Comparison of ENCODE assay signal across 8 cellular contexts in the genomic region with DNA sequence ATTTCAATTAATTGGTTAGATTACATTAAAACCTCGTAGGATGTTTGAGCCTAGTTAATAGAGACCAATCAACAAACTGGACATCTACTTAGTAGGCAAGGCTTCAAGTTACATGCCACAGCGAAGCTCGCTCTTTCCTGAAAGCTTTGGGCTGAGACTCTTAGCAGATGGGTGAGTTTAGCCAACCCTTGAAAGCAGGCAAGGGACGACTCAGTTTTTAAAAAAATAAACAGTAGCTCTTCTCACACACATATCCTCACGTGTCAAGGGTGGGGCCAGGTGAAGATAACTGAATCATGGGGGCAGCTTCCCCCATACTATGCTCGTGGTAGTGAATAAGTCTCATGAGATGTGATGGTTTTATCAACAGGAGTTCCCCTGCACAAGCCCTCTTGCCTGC. TPM values are rescaled to one million over a fixed set of nuclear protein-coding genes. Genes with fewer than 3 reads are reported as not detected.
DNase-seq lines count a peak whose midpoint lies in the region; ATAC-seq and TF ChIP-seq lines count a peak whose summit lies in the region.

No MANE protein-coding gene starts in this region.

- no peak for TF ChIP-seq EP300 in sigmoid colon (IDR thresholded peaks at IDR 0.05)

- DNase-seq in RKO (ENCODE audit: low spot score) (peak; percentile 51), epithelial cell of proximal tubule (ENCODE audit: low read depth) (no peak), sigmoid colon (no peak), GM20000 (ENCODE audit: low spot score) (no peak), cerebellar nuclear complex (lab: John Stamatoyannopoulos, UW) (no peak)
- DNase-seq in effector CD4-positive, alpha-beta T cell, result no peak

- H3K4me1 ChIP-seq in sigmoid colon, result peaks cover 0 to 21% (median 16%) of the 10 kb centered on the region in 4 donors

- ATAC-seq in GM19023 (IDR thresholded peaks at IDR 0.05; ENCODE audit: unreplicated experiment), result peak; percentile 2
- no peak for ATAC-seq in GM18909 (IDR thresholded peaks at IDR 0.05; ENCODE audit: poor library complexity, unreplicated experiment)

- intact Hi-C loops in sigmoid colon (cut with DNase I), result no loop called here

- no peaks in the 10 kb centered on the region for H3K36me3 ChIP-seq in sigmoid colon

- no peak for TF ChIP-seq POLR2A in sigmoid colon (IDR thresholded peaks at IDR 0.05)

- H3K4me3 ChIP-seq in epithelial cell of proximal tubule (ENCODE audit: low read depth, low read length), result peak overlapping the region; percentile 86
- peak overlapping the region in 3 of 4 donors; percentile 55 to 72 (median 71) for H3K4me3 ChIP-seq in sigmoid colon

- H3K27ac ChIP-seq in sigmoid colon, result no peak overlapping the region

- no peaks in the 10 kb centered on the region for H3K9me3 ChIP-seq in sigmoid colon

- TF ChIP-seq CTCF in epithelial cell of proximal tubule (conservative IDR thresholded peaks at IDR 0.05; ENCODE audit: low read depth, low read length), result no peak
- no peak for TF ChIP-seq CTCF in sigmoid colon (IDR thresholded peaks at IDR 0.05)
- TF ChIP-seq CTCF in GM20000 (IDR thresholded peaks at IDR 0.05; ENCODE audit: extremely low read depth, missing control alignments), result no peak

- no peaks in the 10 kb centered on the region for H3K27me3 ChIP-seq in sigmoid colon

- WGBS in sigmoid colon, 2 donors, result 34 to 40% methylated on average over 6 of the region's 6 CpGs

RNA-seq across cellular contexts. Expression of a gene that starts 0.8 kb away (rescaled TPM):
- total RNA-seq in epithelial cell of proximal tubule (11.8 and 18.6 TPM in 2 replicates), sigmoid colon (1 to 10 TPM in 1 of 4 donors, under 1 TPM in 1, not detected in 2; 0.36 to 1.6 TPM)
- 1 to 10 TPM in 2 of 3 donors, under 1 TPM in 1; 0.60 to 6.1 (median 1.6) TPM for polyA plus RNA-seq in sigmoid colon

RNA-seq across cellular contexts. Expression of a gene that starts 40.3 kb away (rescaled TPM):
- total RNA-seq in epithelial cell of proximal tubule, result 97.4 and 146 TPM in 2 replicates
- total RNA-seq in sigmoid colon, result 100 to 1,000 TPM in 1 of 4 donors, 10 to 100 TPM in 3; 78.0 to 139 (median 91.2) TPM
- polyA plus RNA-seq in sigmoid colon, result 10 to 100 TPM; 17.6 to 34.0 (median 18.6) TPM
